ENCODE assay signal across 31 cellular contexts in the genomic region with DNA sequence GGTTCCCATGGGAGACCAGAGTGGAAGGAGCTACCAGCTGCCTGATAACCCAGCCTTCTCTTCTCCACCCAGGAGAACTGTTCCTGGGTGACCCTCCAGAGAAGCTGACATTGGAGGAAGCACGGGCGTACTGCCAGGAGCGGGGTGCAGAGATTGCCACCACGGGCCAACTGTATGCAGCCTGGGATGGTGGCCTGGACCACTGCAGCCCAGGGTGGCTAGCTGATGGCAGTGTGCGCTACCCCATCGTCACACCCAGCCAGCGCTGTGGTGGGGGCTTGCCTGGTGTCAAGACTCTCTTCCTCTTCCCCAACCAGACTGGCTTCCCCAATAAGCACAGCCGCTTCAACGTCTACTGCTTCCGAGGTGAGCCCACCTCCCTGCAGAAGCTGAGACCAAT. TPM values are rescaled to one million over a fixed set of nuclear protein-coding genes. Genes with fewer than 3 reads are reported as not detected.
"Had no signal": no experiment of that assay in that cellular context is flagged by ENCODE, and none has a peak within 500 bp of the region (broad histone marks: within the 10 kb centered on the region; RNA-seq: fewer than 3 reads in every experiment).

No MANE protein-coding gene starts in this region.

- H3K9me3 Mint-ChIP-seq: activated CD4-positive, alpha-beta memory T cell treated with anti-CD3 and anti-CD28 coated beads for 36 hours; activated CD4-positive, alpha-beta T cell treated with anti-CD3 and anti-CD28 coated beads, Interleukin-2, amount 10 ng/mL, durations not matched to agents 24 days and 14 days; activated naive CD4-positive, alpha-beta T cell treated with anti-CD3 and anti-CD28 coated beads, Interleukin-2, amount 50 U/mL, for 72 hours; activated T-cell treated with anti-CD3 and anti-CD28 coated beads, Interleukin-2, amount 50 U/mL, for 4 hours; WTC11 had no signal

- ATAC-seq: activated naive CD4-positive, alpha-beta T cell treated with anti-CD3 and anti-CD28 coated beads, Interleukin-2, amount 50 U/mL, for 72 hours; Panc1; SK-N-SH treated with all-trans-retinoic acid at 6 μM for 48 hours; WTC11 had no signal

- DNase-seq: activated CD4-positive, alpha-beta memory T cell treated with anti-CD3 and anti-CD28 coated beads for 36 hours; activated CD4-positive, alpha-beta T cell treated with anti-CD3 and anti-CD28 coated beads for 1 hour; activated CD4-positive, alpha-beta T cell treated with anti-CD3 and anti-CD28 coated beads, Interleukin-2, amount 10 ng/mL, durations not matched to agents 24 days and 14 days; activated CD8-positive, alpha-beta memory T cell treated with anti-CD3 and anti-CD28 coated beads for 24 hours; activated effector memory CD4-positive, alpha-beta T cell treated with anti-CD3 and anti-CD28 coated beads, Interleukin-2, amount 50 U/mL, for 16 hours; activated naive CD4-positive, alpha-beta T cell treated with Interleukin-2 at 50 U/mL for 16 hours; activated T-cell treated with anti-CD3 and anti-CD28 coated beads, Interleukin-2, amount 50 U/mL, for 4 hours; anterior cingulate cortex; caudate nucleus; MV-4-11; NCI-H1105; NCI-H1436; NCI-H1694 treated with DMSO at 0.1 percent for 48 hours; NCI-H2081; NCI-H2227 treated with DMSO at 0.1 percent for 48 hours; NCI-H524 treated with DMSO at 0.1 percent for 48 hours; NCI-H748 treated with DMSO at 0.1 percent for 48 hours; NK-92 treated with Interleukin-12 subunit alpha and Interleukin-12 subunit beta, amount 100 ng/mL, for 24 hours; OCI-M1; Right ventricle myocardium superior; RPMI8226; SW 1271 had no signal

- H3K36me3 Mint-ChIP-seq: activated CD4-positive, alpha-beta memory T cell treated with anti-CD3 and anti-CD28 coated beads for 36 hours; activated naive CD4-positive, alpha-beta T cell treated with anti-CD3 and anti-CD28 coated beads, Interleukin-2, amount 50 U/mL, for 72 hours; IgD-negative memory B cell; WTC11 had no signal

- H3K4me3 Mint-ChIP-seq: activated CD4-positive, alpha-beta memory T cell treated with anti-CD3 and anti-CD28 coated beads for 36 hours; activated CD4-positive, alpha-beta T cell treated with anti-CD3 and anti-CD28 coated beads, Interleukin-2, amount 10 ng/mL, durations not matched to agents 24 days and 14 days; activated T-cell treated with anti-CD3 and anti-CD28 coated beads, Interleukin-2, amount 50 U/mL, for 4 hours; IgD-negative memory B cell; WTC11 had no signal

- H3K4me3 ChIP-seq: MG63, SJSA1 had no signal

- H3K4me1 ChIP-seq: SJSA1 had no signal

- H3K27ac ChIP-seq: SJSA1 had no signal

- H3K36me3 ChIP-seq: MG63, SJSA1 had no signal

- H3K9me3 ChIP-seq: MG63, SJSA1 had no signal

- H3K27ac Mint-ChIP-seq: activated CD4-positive, alpha-beta memory T cell treated with anti-CD3 and anti-CD28 coated beads for 36 hours; activated CD4-positive, alpha-beta T cell treated with anti-CD3 and anti-CD28 coated beads, Interleukin-2, amount 10 ng/mL, durations not matched to agents 24 days and 14 days; activated naive CD4-positive, alpha-beta T cell treated with anti-CD3 and anti-CD28 coated beads, Interleukin-2, amount 50 U/mL, for 72 hours; IgD-negative memory B cell; WTC11 had no signal

RNA-seq across cellular contexts. Expression of gene BCAN, which starts 6.6 kb away (rescaled TPM):
- total RNA-seq: activated CD4-positive, alpha-beta memory T cell treated with anti-CD3 and anti-CD28 coated beads for 36 hours; activated CD4-positive, alpha-beta T cell treated with anti-CD3 and anti-CD28 coated beads, Interleukin-2, amount 10 ng/mL, durations not matched to agents 24 days and 14 days; activated naive CD4-positive, alpha-beta T cell treated with anti-CD3 and anti-CD28 coated beads, Interleukin-2, amount 50 U/mL, for 72 hours; activated T-cell treated with anti-CD3 and anti-CD28 coated beads, Interleukin-2, amount 50 U/mL, for 4 hours; chondrocyte; SJSA1; T-helper 1 cell treated with Interleukin-12 subunit alpha and Interleukin-12 subunit beta and Interleukin-4 antibody, amounts not matched to agents 30 ng/mL and 1 ng/mL, for 36 hours had no signal
- polyA plus RNA-seq: IgD-negative memory B cell had no signal

RNA-seq across cellular contexts. Expression of gene NES, which starts 28.7 kb away (rescaled TPM):
- total RNA-seq: activated naive CD4-positive, alpha-beta T cell treated with anti-CD3 and anti-CD28 coated beads, Interleukin-2, amount 50 U/mL, for 72 hours had no signal
- polyA plus RNA-seq: IgD-negative memory B cell had no signal

RNA-seq across cellular contexts. Expression of gene HAPLN2, which starts 29.3 kb away (rescaled TPM):
- total RNA-seq: activated CD4-positive, alpha-beta T cell treated with anti-CD3 and anti-CD28 coated beads, Interleukin-2, amount 10 ng/mL, durations not matched to agents 24 days and 14 days; activated T-cell treated with anti-CD3 and anti-CD28 coated beads, Interleukin-2, amount 50 U/mL, for 4 hours; chondrocyte; SJSA1; T-helper 1 cell treated with Interleukin-12 subunit alpha and Interleukin-12 subunit beta and Interleukin-4 antibody, amounts not matched to agents 30 ng/mL and 1 ng/mL, for 36 hours had no signal
- polyA plus RNA-seq: IgD-negative memory B cell had no signal
